Comparison of ENCODE assay signal across 21 cellular contexts in genomic region chr17:71494456-71494855, GRCh38.
DNase-seq lines count a peak whose midpoint lies in the region; ATAC-seq and TF ChIP-seq lines count a peak whose summit lies in the region.
"Had no signal": no experiment of that assay in that cellular context is flagged by ENCODE, and none has a peak within 500 bp of the region (broad histone marks: within the 10 kb centered on the region; RNA-seq: fewer than 3 reads in every experiment).

No MANE protein-coding gene starts in this region.

- H3K9ac ChIP-seq in SK-N-SH: no peak overlapping the region

- H3K27me3 Mint-ChIP-seq in activated CD8-positive, alpha-beta memory T cell treated with anti-CD3 and anti-CD28 coated beads, Interleukin-2, amount 10 ng/mL, durations not matched to agents 7 days and 5 days: no peaks in the 10 kb centered on the region
- H3K27me3 Mint-ChIP-seq: activated CD4-positive, alpha-beta T cell treated with anti-CD3 and anti-CD28 coated beads, Interleukin-2, amount 10 ng/mL, durations not matched to agents 24 days and 14 days; CD8-positive, alpha-beta memory T cell had no signal

- no peaks in the 10 kb centered on the region for H3K4me1 Mint-ChIP-seq in activated CD8-positive, alpha-beta memory T cell treated with anti-CD3 and anti-CD28 coated beads, Interleukin-2, amount 10 ng/mL, durations not matched to agents 7 days and 5 days
- H3K4me1 Mint-ChIP-seq: activated CD4-positive, alpha-beta T cell treated with anti-CD3 and anti-CD28 coated beads, Interleukin-2, amount 10 ng/mL, durations not matched to agents 24 days and 14 days; CD8-positive, alpha-beta memory T cell had no signal

- DNase-seq in Caki2 (ENCODE audit: low read depth): peak; percentile 2
- DNase-seq in SK-N-SH: no peak
- peak; percentile 4 for DNase-seq in glomerular visceral epithelial cell (ENCODE audit: extremely low spot score)
- peak; percentile 77 for DNase-seq in renal cortical epithelial cell (ENCODE audit: low read depth)
- no peak for DNase-seq in activated CD8-positive, alpha-beta memory T cell treated with anti-CD3 and anti-CD28 coated beads, Interleukin-2, amount 10 ng/mL, durations not matched to agents 7 days and 5 days
- DNase-seq in NCI-H748 (lab: John Stamatoyannopoulos, UW; ENCODE audit: unreplicated experiment): no peak
- DNase-seq: activated CD4-positive, alpha-beta T cell treated with anti-CD3 and anti-CD28 coated beads, Interleukin-2, amount 10 ng/mL, durations not matched to agents 24 days and 14 days; activated gamma-delta T cell; CD8-positive, alpha-beta memory T cell; dermis blood vessel endothelial cell; DMS79 treated with DMSO at 0.1 percent for 48 hours; heart left ventricle; left ventricle myocardium inferior; NCI-H1436 treated with DMSO at 0.1 percent for 48 hours; NCI-H510A; nephron progenitor cell; posterior cingulate gyrus had no signal

- H3K9me3 Mint-ChIP-seq in activated CD8-positive, alpha-beta memory T cell treated with anti-CD3 and anti-CD28 coated beads, Interleukin-2, amount 10 ng/mL, durations not matched to agents 7 days and 5 days (ENCODE audit: low read depth): peaks cover 4% of the 10 kb centered on the region
- H3K9me3 Mint-ChIP-seq: nephron progenitor cell had no signal

- peak in 1 of 2 experiments; percentile 39; a peak in 2 of 4 replicates for TF ChIP-seq EP300 in SK-N-SH (IDR thresholded peaks at IDR 0.05; ENCODE audit: borderline replicate concordance in 1 of 2, low read depth in 1 of 2, low read length in 1 of 2)

- H3K4me2 ChIP-seq in SK-N-SH: peak overlapping the region; percentile 30

- no peaks in the 10 kb centered on the region for H3K36me3 ChIP-seq in SK-N-SH (replicated peaks in 1 of 2; ENCODE audit: control insufficient read depth in 1 of 2, insufficient read depth in 2 of 2, low read length in 1 of 2)
- H3K36me3 ChIP-seq: cardiac muscle cell, heart left ventricle, left ventricle myocardium inferior had no signal

- peak overlapping the region; percentile 58 to 82; a peak in 3 of 4 replicates for H3K27ac ChIP-seq in SK-N-SH (ENCODE audit: low read depth in 2 of 2, low read length in 1 of 2)
- H3K27ac ChIP-seq: cardiac muscle cell, heart left ventricle, left ventricle myocardium inferior, VCaP had no signal

- H3K4me3 Mint-ChIP-seq in activated CD8-positive, alpha-beta memory T cell treated with anti-CD3 and anti-CD28 coated beads, Interleukin-2, amount 10 ng/mL, durations not matched to agents 7 days and 5 days: no peak overlapping the region
- H3K4me3 Mint-ChIP-seq: activated CD4-positive, alpha-beta T cell treated with anti-CD3 and anti-CD28 coated beads, Interleukin-2, amount 10 ng/mL, durations not matched to agents 24 days and 14 days; CD8-positive, alpha-beta memory T cell; nephron progenitor cell had no signal

- 0% methylated on average over 1 of the region's 1 CpG for WGBS in SK-N-SH (ENCODE audit: low lambda C conversion rate)

- no peak overlapping the region for H3K4me3 ChIP-seq in SK-N-SH (ENCODE audit: low read depth in 2 of 2, low read length in 1 of 2)
- H3K4me3 ChIP-seq: cardiac muscle cell, heart left ventricle, left ventricle myocardium inferior had no signal

- no peaks in the 10 kb centered on the region for H3K27me3 ChIP-seq in SK-N-SH (ENCODE audit: insufficient read depth)
- H3K27me3 ChIP-seq: cardiac muscle cell, heart left ventricle had no signal

- H3K4me1 ChIP-seq in SK-N-SH (ENCODE audit: control insufficient read depth in 1 of 2, insufficient read depth in 2 of 2, low read depth in 1 of 2, low read length in 1 of 2): peaks cover 0 to 8% of the 10 kb centered on the region in 2 experiments; a peak in 1 of 4 replicates
- H3K4me1 ChIP-seq: heart left ventricle, left ventricle myocardium inferior had no signal

- no peaks in the 10 kb centered on the region for H3K9me3 ChIP-seq in SK-N-SH
- H3K9me3 ChIP-seq: left ventricle myocardium inferior had no signal

- no peak for TF ChIP-seq RAD21 in SK-N-SH (IDR thresholded peaks at IDR 0.05; ENCODE audit: low read length)

- TF ChIP-seq CTCF in SK-N-SH (IDR thresholded peaks at IDR 0.05): no peak

- no peaks in the 10 kb centered on the region for H3K36me3 Mint-ChIP-seq in activated CD8-positive, alpha-beta memory T cell treated with anti-CD3 and anti-CD28 coated beads, Interleukin-2, amount 10 ng/mL, durations not matched to agents 7 days and 5 days
- H3K36me3 Mint-ChIP-seq: CD8-positive, alpha-beta memory T cell had no signal

- CTCF ChIA-PET in SK-N-SH (lab: Yijun Ruan, JAX): interaction anchor here (0.6 to 1.3 kb wide), 2 partner anchors 12 to 1065 kb away, joined by 3 to 5 read pairs; no protein-coding TSS in a partner anchor
- CTCF ChIA-PET in activated CD8-positive, alpha-beta memory T cell treated with anti-CD3 and anti-CD28 coated beads, Interleukin-2, amount 10 ng/mL, durations not matched to agents 7 days and 5 days (lab: Charles Lee): no interaction called here

- H3K79me2 ChIP-seq in SK-N-SH (ENCODE audit: insufficient read depth): no peaks in the 10 kb centered on the region

- no peaks in the 10 kb centered on the region for H4K20me1 ChIP-seq in SK-N-SH (ENCODE audit: insufficient read depth)

- peaks cover 17% of the 10 kb centered on the region for H3F3A ChIP-seq in SK-N-SH (replicated peaks; ENCODE audit: insufficient read depth)

- ATAC-seq in activated CD8-positive, alpha-beta memory T cell treated with anti-CD3 and anti-CD28 coated beads, Interleukin-2, amount 10 ng/mL, durations not matched to agents 7 days and 5 days: no peak
- no peak for ATAC-seq in GM18870 (IDR thresholded peaks at IDR 0.05; ENCODE audit: unreplicated experiment)
- ATAC-seq: heart left ventricle, Panc1 had no signal

- no peak overlapping the region for H3K27ac Mint-ChIP-seq in activated CD8-positive, alpha-beta memory T cell treated with anti-CD3 and anti-CD28 coated beads, Interleukin-2, amount 10 ng/mL, durations not matched to agents 7 days and 5 days
- H3K27ac Mint-ChIP-seq: activated CD4-positive, alpha-beta T cell treated with anti-CD3 and anti-CD28 coated beads, Interleukin-2, amount 10 ng/mL, durations not matched to agents 24 days and 14 days; CD8-positive, alpha-beta memory T cell; nephron progenitor cell had no signal

- no peaks in the 10 kb centered on the region for H3K9me2 ChIP-seq in SK-N-SH

- in situ Hi-C loops in Caki2 (cut with HindIII; ENCODE audit: low pct_unique_long_range_greater_than_20kb, low sequenced_read_pairs): no loop called here

- POLR2A ChIA-PET in SK-N-SH (lab: Yijun Ruan, JAX): no interaction called here

- H2AFZ ChIP-seq in SK-N-SH (ENCODE audit: low read depth): no peak overlapping the region

TF ChIP-seq in SK-N-SH, 30 proteins besides CTCF, POLR2A, EP300 and RAD21:
- 0 out of 2 replicates have a peak, but pooled peaks have one; percentile 19 for TF ChIP-seq RXRA (IDR thresholded peaks at IDR 0.05; ENCODE audit: borderline replicate concordance, low read depth)
- 0 out of 2 replicates have a peak, but pooled peaks have one; percentile 17 for TF ChIP-seq FOXM1 (IDR thresholded peaks at IDR 0.05; ENCODE audit: low read depth)
- peak; percentile 70 for TF ChIP-seq JUND (IDR thresholded peaks at IDR 0.05)
- no peak for TF ChIP-seq MEF2A (IDR thresholded peaks at IDR 0.05; ENCODE audit: borderline replicate concordance, low read depth)
- TF ChIP-seq PBX3 (IDR thresholded peaks at IDR 0.05): peak; percentile 93
- no peak for TF ChIP-seq SMC3 (IDR thresholded peaks at IDR 0.05; ENCODE audit: low read depth, low read length)
- TF ChIP-seq MAX (IDR thresholded peaks at IDR 0.05; ENCODE audit: low read depth): peak; percentile 19; the same call in 1 of the 2 replicates
- 0 out of 2 replicates have a peak, but pooled peaks have one; percentile 4 for TF ChIP-seq TEAD4 (IDR thresholded peaks at IDR 0.05; ENCODE audit: borderline replicate concordance, insufficient read depth)
- no peak for TF ChIP-seq CHD2 (IDR thresholded peaks at IDR 0.05; ENCODE audit: low read length, partially characterized antibody)
- no peak for TF ChIP-seq FOXJ3 (CRISPR knock-in tag; IDR thresholded peaks at IDR 0.05)
- TF ChIP-seq RCOR1 (IDR thresholded peaks at IDR 0.05; ENCODE audit: low read length): no peak
- TF ChIP-seq FOSL2 (IDR thresholded peaks at IDR 0.05; ENCODE audit: borderline replicate concordance, low read depth): peak; percentile 66
- no peak for TF ChIP-seq MXI1 (IDR thresholded peaks at IDR 0.05; ENCODE audit: low read depth, low read length)
- no peak for TF ChIP-seq ELF1 (IDR thresholded peaks at IDR 0.05)
- TF ChIP-seq POLR2AphosphoS5 (IDR thresholded peaks at IDR 0.05; ENCODE audit: low read depth, low read length): no peak
- TF ChIP-seq GABPA (IDR thresholded peaks at IDR 0.05; ENCODE audit: low read depth): no peak
- peak; percentile 88 for TF ChIP-seq TCF12 (IDR thresholded peaks at IDR 0.05)
- TF ChIP-seq NFIC (IDR thresholded peaks at IDR 0.05; ENCODE audit: borderline replicate concordance): peak; percentile 68
- TF ChIP-seq EZH2phosphoT487 (IDR thresholded peaks at IDR 0.05; ENCODE audit: borderline replicate concordance, low read depth): no peak

Comparison
In these comparisons a context has a peak if more than half of its experiments do, and no peak if none do; other contexts are left out.
1. DNase-seq: peak in Caki2 (single experiment), glomerular visceral epithelial cell (single experiment) and renal cortical epithelial cell (single experiment); none in SK-N-SH (single experiment), activated CD8-positive, alpha-beta memory T cell treated with anti-CD3 and anti-CD28 coated beads, Interleukin-2, amount 10 ng/mL, durations not matched to agents 7 days and 5 days (single experiment) and NCI-H748 (single experiment).